ENCODE assay signal across 1 cellular context in the genomic region with DNA sequence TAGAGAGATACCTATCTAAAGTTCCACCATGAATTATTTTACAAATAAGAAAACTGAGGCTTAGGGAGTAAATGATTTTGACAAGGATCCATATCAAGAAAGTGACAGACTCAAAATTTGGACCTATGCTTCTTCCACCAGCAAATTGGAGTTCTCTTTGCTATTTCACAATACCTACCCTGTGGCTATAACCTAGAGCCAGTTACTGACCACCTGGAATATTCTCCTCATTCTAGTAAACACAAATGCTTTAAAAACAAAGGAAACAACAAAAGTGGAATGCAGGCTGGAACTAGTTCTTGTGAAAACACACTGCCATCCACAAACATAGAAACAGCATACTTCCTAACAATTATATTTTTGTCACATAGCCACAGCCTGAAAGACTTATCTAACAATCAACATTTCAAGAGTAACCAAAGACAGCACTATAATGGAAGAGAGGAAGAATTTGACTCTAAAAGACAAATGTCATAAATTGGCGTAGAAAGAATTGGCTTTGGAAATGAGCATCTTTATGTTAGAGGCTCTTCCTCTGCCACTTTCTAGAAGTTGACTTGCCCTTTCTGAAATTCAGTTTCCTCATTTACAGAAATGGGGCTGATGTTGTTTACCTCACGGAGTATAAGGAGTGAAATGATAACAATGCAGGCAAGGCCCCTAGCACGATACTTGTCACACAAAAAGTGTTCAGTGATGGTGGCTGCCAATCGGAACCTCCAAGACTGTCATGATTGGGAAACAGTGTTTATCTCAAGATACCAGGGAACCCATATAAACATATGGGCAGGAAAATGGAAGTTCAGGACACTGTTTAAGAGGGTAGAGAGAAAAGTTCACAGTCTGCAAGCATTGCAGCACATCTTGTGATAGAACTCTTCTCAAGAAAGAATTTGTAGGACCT.
A peak's percentile ranks its signal among the peaks of the same experiment; 100 is the strongest.
TF ChIP-seq lines count a peak whose summit lies in the region.

No MANE protein-coding gene starts in this region.

TF ChIP-seq in K562, 482 proteins besides CTCF, POLR2A, EP300 and RAD21 (continued from another document):
- TF ChIP-seq, protein P1, sequence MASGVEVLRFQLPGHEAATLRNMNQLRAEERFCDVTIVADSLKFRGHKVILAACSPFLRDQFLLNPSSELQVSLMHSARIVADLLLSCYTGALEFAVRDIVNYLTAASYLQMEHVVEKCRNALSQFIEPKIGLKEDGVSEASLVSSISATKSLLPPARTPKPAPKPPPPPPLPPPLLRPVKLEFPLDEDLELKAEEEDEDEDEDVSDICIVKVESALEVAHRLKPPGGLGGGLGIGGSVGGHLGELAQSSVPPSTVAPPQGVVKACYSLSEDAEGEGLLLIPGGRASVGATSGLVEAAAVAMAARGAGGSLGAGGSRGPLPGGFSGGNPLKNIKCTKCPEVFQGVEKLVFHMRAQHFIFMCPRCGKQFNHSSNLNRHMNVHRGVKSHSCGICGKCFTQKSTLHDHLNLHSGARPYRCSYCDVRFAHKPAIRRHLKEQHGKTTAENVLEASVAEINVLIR (CRISPR knock-in tag; IDR thresholded peaks at IDR 0.05) = no peak; the same call in 1 of the 2 replicates
- TF ChIP-seq, protein P2, sequence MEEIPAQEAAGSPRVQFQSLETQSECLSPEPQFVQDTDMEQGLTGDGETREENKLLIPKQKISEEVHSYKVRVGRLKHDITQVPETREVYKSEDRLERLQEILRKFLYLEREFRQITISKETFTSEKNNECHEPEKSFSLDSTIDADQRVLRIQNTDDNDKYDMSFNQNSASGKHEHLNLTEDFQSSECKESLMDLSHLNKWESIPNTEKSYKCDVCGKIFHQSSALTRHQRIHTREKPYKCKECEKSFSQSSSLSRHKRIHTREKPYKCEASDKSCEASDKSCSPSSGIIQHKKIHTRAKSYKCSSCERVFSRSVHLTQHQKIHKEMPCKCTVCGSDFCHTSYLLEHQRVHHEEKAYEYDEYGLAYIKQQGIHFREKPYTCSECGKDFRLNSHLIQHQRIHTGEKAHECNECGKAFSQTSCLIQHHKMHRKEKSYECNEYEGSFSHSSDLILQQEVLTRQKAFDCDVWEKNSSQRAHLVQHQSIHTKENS (CRISPR knock-in tag; IDR thresholded peaks at IDR 0.05) = no peak
- TF ChIP-seq ZNF785 (CRISPR knock-in tag; IDR thresholded peaks at IDR 0.05) (no peak), TRIM24 (IDR thresholded peaks at IDR 0.05) (peak; percentile 88 to 89; a peak in 3 of 4 replicates), ARID1B (IDR thresholded peaks at IDR 0.05) (peak; percentile 81), TCF3 (CRISPR knock-in tag; IDR thresholded peaks at IDR 0.05) (peak; percentile 81), CBX3 (IDR thresholded peaks at IDR 0.05; ENCODE audit: borderline replicate concordance in 1 of 2, low read length in 2 of 2) (peak in 1 of 2 experiments; percentile 25; a peak in 1 of 3 replicates), BDP1 (IDR thresholded peaks at IDR 0.05; ENCODE audit: insufficient read depth, insufficient read length) (no peak), GATAD2A (IDR thresholded peaks at IDR 0.05) (no peak), ZNF696 (CRISPR knock-in tag; conservative IDR thresholded peaks at IDR 0.05) (no peak), HMG20A (CRISPR knock-in tag; conservative IDR thresholded peaks at IDR 0.05) (no peak), ELF1 (tag; IDR thresholded peaks at IDR 0.05) (no peak), MYNN (IDR thresholded peaks at IDR 0.05) (no peak), MYNN (CRISPR knock-in tag; IDR thresholded peaks at IDR 0.05) (no peak), ZNF282 (CRISPR knock-in tag; IDR thresholded peaks at IDR 0.05) (no peak), KLF13 (tag; IDR thresholded peaks at IDR 0.05; ENCODE audit: borderline replicate concordance, low read depth) (no peak), CBFA2T2 (conservative IDR thresholded peaks at IDR 0.05) (peak; percentile 86), KAT2B (IDR thresholded peaks at IDR 0.05; ENCODE audit: low read depth, low read length) (no peak), TBP (optimal IDR thresholded peaks at IDR 0.05; ENCODE audit: low read depth, low read length) (peak; percentile 15), CEBPG (CRISPR knock-in tag; IDR thresholded peaks at IDR 0.05) (no peak), CEBPG (tag; conservative IDR thresholded peaks at IDR 0.05 in 1 of 2, IDR thresholded peaks at IDR 0.05 in 1 of 2) (peak; percentile 21 to 62; a peak in 3 of 4 replicates), CTBP1 (IDR thresholded peaks at IDR 0.05; ENCODE audit: borderline replicate concordance) (no peak), MTA2 (IDR thresholded peaks at IDR 0.05; ENCODE audit: low read depth) (peak; percentile 34; the same call in 1 of the 2 replicates), ATF1 (CRISPR knock-in tag; IDR thresholded peaks at IDR 0.05) (no peak), ATF1 (tag; IDR thresholded peaks at IDR 0.05) (0 out of 2 replicates have a peak, but pooled peaks have one; percentile 19), STAT5A (IDR thresholded peaks at IDR 0.05; ENCODE audit: borderline replicate concordance, low read length) (peak; percentile 75)
- TF ChIP-seq, protein P3, sequence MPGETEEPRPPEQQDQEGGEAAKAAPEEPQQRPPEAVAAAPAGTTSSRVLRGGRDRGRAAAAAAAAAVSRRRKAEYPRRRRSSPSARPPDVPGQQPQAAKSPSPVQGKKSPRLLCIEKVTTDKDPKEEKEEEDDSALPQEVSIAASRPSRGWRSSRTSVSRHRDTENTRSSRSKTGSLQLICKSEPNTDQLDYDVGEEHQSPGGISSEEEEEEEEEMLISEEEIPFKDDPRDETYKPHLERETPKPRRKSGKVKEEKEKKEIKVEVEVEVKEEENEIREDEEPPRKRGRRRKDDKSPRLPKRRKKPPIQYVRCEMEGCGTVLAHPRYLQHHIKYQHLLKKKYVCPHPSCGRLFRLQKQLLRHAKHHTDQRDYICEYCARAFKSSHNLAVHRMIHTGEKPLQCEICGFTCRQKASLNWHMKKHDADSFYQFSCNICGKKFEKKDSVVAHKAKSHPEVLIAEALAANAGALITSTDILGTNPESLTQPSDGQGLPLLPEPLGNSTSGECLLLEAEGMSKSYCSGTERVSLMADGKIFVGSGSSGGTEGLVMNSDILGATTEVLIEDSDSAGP (CRISPR knock-in tag; IDR thresholded peaks at IDR 0.05) = no peak
- TF ChIP-seq, protein P4, sequence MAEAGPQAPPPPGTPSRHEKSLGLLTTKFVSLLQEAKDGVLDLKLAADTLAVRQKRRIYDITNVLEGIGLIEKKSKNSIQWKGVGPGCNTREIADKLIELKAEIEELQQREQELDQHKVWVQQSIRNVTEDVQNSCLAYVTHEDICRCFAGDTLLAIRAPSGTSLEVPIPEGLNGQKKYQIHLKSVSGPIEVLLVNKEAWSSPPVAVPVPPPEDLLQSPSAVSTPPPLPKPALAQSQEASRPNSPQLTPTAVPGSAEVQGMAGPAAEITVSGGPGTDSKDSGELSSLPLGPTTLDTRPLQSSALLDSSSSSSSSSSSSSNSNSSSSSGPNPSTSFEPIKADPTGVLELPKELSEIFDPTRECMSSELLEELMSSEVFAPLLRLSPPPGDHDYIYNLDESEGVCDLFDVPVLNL (CRISPR knock-in tag; IDR thresholded peaks at IDR 0.05; ENCODE audit: low read depth) = no peak
- TF ChIP-seq, protein P5, sequence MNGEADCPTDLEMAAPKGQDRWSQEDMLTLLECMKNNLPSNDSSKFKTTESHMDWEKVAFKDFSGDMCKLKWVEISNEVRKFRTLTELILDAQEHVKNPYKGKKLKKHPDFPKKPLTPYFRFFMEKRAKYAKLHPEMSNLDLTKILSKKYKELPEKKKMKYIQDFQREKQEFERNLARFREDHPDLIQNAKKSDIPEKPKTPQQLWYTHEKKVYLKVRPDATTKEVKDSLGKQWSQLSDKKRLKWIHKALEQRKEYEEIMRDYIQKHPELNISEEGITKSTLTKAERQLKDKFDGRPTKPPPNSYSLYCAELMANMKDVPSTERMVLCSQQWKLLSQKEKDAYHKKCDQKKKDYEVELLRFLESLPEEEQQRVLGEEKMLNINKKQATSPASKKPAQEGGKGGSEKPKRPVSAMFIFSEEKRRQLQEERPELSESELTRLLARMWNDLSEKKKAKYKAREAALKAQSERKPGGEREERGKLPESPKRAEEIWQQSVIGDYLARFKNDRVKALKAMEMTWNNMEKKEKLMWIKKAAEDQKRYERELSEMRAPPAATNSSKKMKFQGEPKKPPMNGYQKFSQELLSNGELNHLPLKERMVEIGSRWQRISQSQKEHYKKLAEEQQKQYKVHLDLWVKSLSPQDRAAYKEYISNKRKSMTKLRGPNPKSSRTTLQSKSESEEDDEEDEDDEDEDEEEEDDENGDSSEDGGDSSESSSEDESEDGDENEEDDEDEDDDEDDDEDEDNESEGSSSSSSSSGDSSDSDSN (IDR thresholded peaks at IDR 0.05; ENCODE audit: borderline replicate concordance in 1 of 2, low read depth in 2 of 2, low read length in 2 of 2) = no peak
